Comparison of ENCODE assay signal across 19 cellular contexts in the genomic region with DNA sequence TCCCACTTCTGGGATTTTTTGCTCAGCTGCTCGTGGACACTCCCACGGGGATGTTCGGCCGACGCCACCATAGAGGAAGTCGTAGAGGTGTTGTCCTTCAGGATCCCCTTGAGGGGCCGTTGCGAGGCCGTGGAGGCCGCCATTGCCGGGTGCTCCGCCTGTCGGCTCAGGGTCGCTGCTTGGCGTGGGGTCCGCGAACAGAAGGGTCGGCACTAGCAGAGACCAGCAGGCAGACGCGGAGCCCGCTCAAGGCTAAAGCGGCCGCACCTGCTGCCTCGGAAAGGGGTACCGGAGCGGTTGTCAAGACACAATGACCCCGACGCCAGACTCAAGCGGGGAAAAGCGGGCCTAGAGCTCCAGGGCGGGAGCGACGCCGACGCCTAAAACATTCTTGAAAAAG. TPM values are rescaled to one million over a fixed set of nuclear protein-coding genes. Genes with fewer than 3 reads are reported as not detected.
DNase-seq lines count a peak whose midpoint lies in the region; ATAC-seq, FAIRE-seq and TF ChIP-seq lines count a peak whose summit lies in the region.
"Had no signal": no experiment of that assay in that cellular context is flagged by ENCODE, and none has a peak within 500 bp of the region (broad histone marks: within the 10 kb centered on the region; RNA-seq: fewer than 3 reads in every experiment).

No MANE protein-coding gene starts in this region.

- peak overlapping the region; percentile 61 for H3K27ac Mint-ChIP-seq in stimulated activated memory B cell treated with anti-CD40 and anti-IgM and Interleukin-4, amounts not matched to agents 10 μg/mL and 1 μg/mL and 100 μg/mL, for 72 hours
- H3K27ac Mint-ChIP-seq: CD4-positive, alpha-beta T cell had no signal

- no peaks in the 10 kb centered on the region for H3K9me3 Mint-ChIP-seq in stimulated activated memory B cell treated with anti-CD40 and anti-IgM and Interleukin-4, amounts not matched to agents 10 μg/mL and 1 μg/mL and 100 μg/mL, for 72 hours
- H3K9me3 Mint-ChIP-seq: CD4-positive, alpha-beta T cell had no signal

- H3K36me3 Mint-ChIP-seq in stimulated activated memory B cell treated with anti-CD40 and anti-IgM and Interleukin-4, amounts not matched to agents 10 μg/mL and 1 μg/mL and 100 μg/mL, for 72 hours: no peaks in the 10 kb centered on the region

- DNase-seq in Right ventricle myocardium inferior (ENCODE audit: missing footprints) (peak; percentile 61), Right ventricle myocardium superior (no peak), kidney (peak; percentile 72), KBM-7 (no peak), NCI-H1417 treated with DMSO at 0.1 percent for 48 hours (lab: John Stamatoyannopoulos, UW) (no peak)
- DNase-seq: 8988T; BE2C; Caco-2; CD4-positive, alpha-beta T cell; GF-D8; GM23248; NCI-H1092 treated with DMSO at 0.1 percent for 48 hours; NCI-H1694 treated with DMSO at 0.1 percent for 48 hours; NCI-H748 treated with DMSO at 0.1 percent for 48 hours; NK-92 treated with Interleukin-12 subunit alpha and Interleukin-12 subunit beta, amount 100 ng/mL, for 24 hours; OCI-M1; SHP77 treated with DMSO at 0.1 percent for 48 hours had no signal

- peaks cover 15% of the 10 kb centered on the region for H3K27me3 Mint-ChIP-seq in stimulated activated memory B cell treated with anti-CD40 and anti-IgM and Interleukin-4, amounts not matched to agents 10 μg/mL and 1 μg/mL and 100 μg/mL, for 72 hours
- H3K27me3 Mint-ChIP-seq: CD4-positive, alpha-beta T cell had no signal

- in situ Hi-C loops in KBM-7 (cut with MboI; ENCODE audit: low pct_unique_long_range_greater_than_20kb, low sequenced_read_pairs): loop anchor here (10.0 kb wide), 1 partner anchor 55 kb away; no protein-coding TSS in a partner anchor

- H3K36me3 ChIP-seq in kidney (ENCODE audit: control insufficient read depth in 1 of 2, insufficient read depth in 2 of 2, low read length in 2 of 2): no peaks in the 10 kb centered on the region
- H3K36me3 ChIP-seq: BE2C had no signal

- TF ChIP-seq CTCF in kidney (IDR thresholded peaks at IDR 0.05; ENCODE audit: borderline replicate concordance, extremely low read depth, insufficient read depth): no peak

- no peak for FAIRE-seq in kidney (lab: Jason Lieb, UNC)

- no peaks in the 10 kb centered on the region for H3K9me3 ChIP-seq in kidney (ENCODE audit: control insufficient read depth in 1 of 2, low read length in 2 of 2)
- H3K9me3 ChIP-seq: BE2C, Caco-2 had no signal

- peak overlapping the region; percentile 62 for H3K4me3 Mint-ChIP-seq in stimulated activated memory B cell treated with anti-CD40 and anti-IgM and Interleukin-4, amounts not matched to agents 10 μg/mL and 1 μg/mL and 100 μg/mL, for 72 hours
- H3K4me3 Mint-ChIP-seq: CD4-positive, alpha-beta T cell had no signal

- no peak overlapping the region for H3K9ac ChIP-seq in kidney (ENCODE audit: low read length in 2 of 2)
- H3K9ac ChIP-seq: GM23248 had no signal

- peaks cover 26% of the 10 kb centered on the region for H3K4me1 Mint-ChIP-seq in stimulated activated memory B cell treated with anti-CD40 and anti-IgM and Interleukin-4, amounts not matched to agents 10 μg/mL and 1 μg/mL and 100 μg/mL, for 72 hours

- peak overlapping the region in 1 of 2 donors; percentile 22 for H3K4me3 ChIP-seq in kidney (ENCODE audit: low read length in 2 of 2)
- H3K4me3 ChIP-seq: GM23248 had no signal

- no peak overlapping the region for H3K27ac ChIP-seq in kidney (ENCODE audit: low read depth in 2 of 2, low read length in 2 of 2)
- H3K27ac ChIP-seq: GM23248 had no signal

- intact Hi-C loops in Right ventricle myocardium inferior (cut with DNase I): no loop called here
- intact Hi-C loops in Right ventricle myocardium superior (cut with DNase I): no loop called here
- intact Hi-C loops in kidney (cut with DNase I): no loop called here

- H3K4me1 ChIP-seq in kidney (ENCODE audit: control insufficient read depth in 1 of 2, insufficient read depth in 1 of 2, low read depth in 1 of 2, low read length in 2 of 2): no peaks in the 10 kb centered on the region
- H3K4me1 ChIP-seq: BE2C, Caco-2 had no signal

- ATAC-seq in Right ventricle myocardium inferior: no peak
- no peak for ATAC-seq in Right ventricle myocardium superior (ENCODE audit: poor library complexity)
- no peak for ATAC-seq in stimulated activated memory B cell treated with anti-CD40 and anti-IgM and Interleukin-4, amounts not matched to agents 10 μg/mL and 1 μg/mL and 100 μg/mL, for 72 hours
- ATAC-seq: HCT116 had no signal

RNA-seq across cellular contexts. Expression of a gene that starts 25.7 kb away (rescaled TPM):
- total RNA-seq in Right ventricle myocardium inferior (13.4 TPM), Right ventricle myocardium superior (12.6 TPM), kidney (56.6 TPM)
- 52.8 TPM for polyA plus RNA-seq in kidney (ENCODE audit: insufficient read depth, low read depth, low replicate concordance)

RNA-seq across cellular contexts. Expression of a gene that starts 26.2 kb away (rescaled TPM):
- total RNA-seq in Right ventricle myocardium inferior (19.1 TPM), Right ventricle myocardium superior (14.9 TPM), kidney (45.4 TPM)
- polyA plus RNA-seq in kidney (ENCODE audit: insufficient read depth, low read depth, low replicate concordance): 32.1 TPM

RNA-seq across cellular contexts. Expression of a gene that starts 35.8 kb away (rescaled TPM):
- total RNA-seq in Right ventricle myocardium inferior: 19.6 TPM
- 16.7 TPM for total RNA-seq in Right ventricle myocardium superior
- total RNA-seq in kidney: 79.6 TPM
- polyA plus RNA-seq in kidney (ENCODE audit: insufficient read depth, low read depth, low replicate concordance): 90.6 TPM

RNA-seq across cellular contexts. Expression of a gene that starts 41.2 kb away (rescaled TPM):
- 19.3 TPM for total RNA-seq in Right ventricle myocardium inferior
- total RNA-seq in Right ventricle myocardium superior: 19.3 TPM
- total RNA-seq in kidney: 37.6 TPM
- polyA plus RNA-seq in kidney (ENCODE audit: insufficient read depth, low read depth, low replicate concordance): 25.4 TPM

Comparison
In these comparisons a context has a peak if more than half of its experiments do, and no peak if none do; other contexts are left out.
1. DNase-seq: peak in Right ventricle myocardium inferior (single experiment) and kidney (single experiment); none in Right ventricle myocardium superior (single experiment), KBM-7 (single experiment) and NCI-H1417 treated with DMSO at 0.1 percent for 48 hours (single experiment).